ENCODE assay signal across 3 cellular contexts in the genomic region with DNA sequence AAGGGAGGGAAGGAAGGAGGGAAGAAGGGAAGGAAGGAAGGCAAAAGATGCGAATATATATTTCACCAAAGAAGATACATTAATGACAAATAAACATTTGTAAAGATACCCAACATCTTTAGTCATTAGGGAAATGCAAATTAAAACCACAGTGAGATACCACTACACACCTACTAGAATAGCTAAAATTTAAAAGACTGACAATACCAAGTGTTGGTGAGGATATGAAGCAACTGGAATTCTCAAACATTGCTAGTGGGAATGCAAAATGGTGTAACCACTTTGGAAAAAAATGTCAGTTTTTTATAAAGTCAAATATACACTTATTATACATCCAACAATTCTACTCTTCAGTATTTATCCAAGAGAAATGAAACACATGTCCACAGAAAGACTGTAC.
"Had no signal": no experiment of that assay in that cellular context is flagged by ENCODE, and none has a peak within 500 bp of the region (broad histone marks: within the 10 kb centered on the region; RNA-seq: fewer than 3 reads in every experiment).

No MANE protein-coding gene starts in this region.

- H3K4me3 ChIP-seq: GM12878 had no signal

- DNase-seq: GDM1, GF-D8 had no signal
